ENCODE assay signal across 19 cellular contexts in the genomic region with DNA sequence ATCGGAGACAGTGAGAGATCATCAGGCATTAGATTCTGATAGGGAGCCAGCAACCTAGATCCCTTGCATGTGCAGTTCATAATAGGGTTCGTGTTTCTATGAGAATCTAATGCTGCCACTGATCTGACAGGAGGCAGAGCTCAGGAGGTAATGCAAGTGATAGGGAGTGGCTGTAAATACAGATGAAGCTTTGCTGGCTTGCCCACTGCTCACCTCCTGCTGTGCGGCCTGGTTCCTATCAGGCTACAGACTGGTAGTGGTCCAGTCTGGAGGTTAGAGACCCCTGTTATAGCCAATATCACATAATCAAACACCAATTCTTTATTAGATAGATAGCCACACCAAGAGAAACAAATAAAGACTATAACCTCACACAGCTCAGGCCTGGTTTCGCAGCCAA.
"Had no signal": no experiment of that assay in that cellular context is flagged by ENCODE, and none has a peak within 500 bp of the region (broad histone marks: within the 10 kb centered on the region; RNA-seq: fewer than 3 reads in every experiment).

No MANE protein-coding gene starts in this region.

- H3K4me3 Mint-ChIP-seq: central memory CD8-positive, alpha-beta T cell; natural killer cell treated with Interleukin-12 subunit alpha and Interleukin-12 subunit beta and Interleukin-15 and Interleukin-18, amount 100 ng/mL, for 72 hours had no signal

- DNase-seq: foreskin melanocyte; head of caudate nucleus; kidney glomerular epithelial cell; midbrain; psoas muscle; retina; spleen; stimulated activated CD4-positive, alpha-beta T cell treated with anti-CD3 and anti-CD28 coated beads, Interleukin-15, amount 100 ng/mL, for 24 hours; stimulated activated CD4-positive, alpha-beta T cell treated with anti-CD3 and anti-CD28 coated beads, Interleukin-1b, Interleukin-23, amount 100 ng/mL, for 48 hours; stimulated activated naive CD4-positive, alpha-beta T cell; stomach; substantia nigra; transverse colon had no signal

- H3K9ac ChIP-seq: parathyroid adenoma had no signal

- H3K36me3 Mint-ChIP-seq: natural killer cell treated with Interleukin-12 subunit alpha and Interleukin-12 subunit beta and Interleukin-15 and Interleukin-18, amount 100 ng/mL, for 72 hours had no signal

- H3K4me1 ChIP-seq: parathyroid adenoma, psoas muscle, spleen, stomach, transverse colon had no signal

- H3K27me3 ChIP-seq: hepatocyte, spleen, stomach, transverse colon had no signal

- H3K9me3 Mint-ChIP-seq: central memory CD8-positive, alpha-beta T cell; natural killer cell treated with Interleukin-12 subunit alpha and Interleukin-12 subunit beta and Interleukin-15 and Interleukin-18, amount 100 ng/mL, for 72 hours had no signal

- H3K9me3 ChIP-seq: psoas muscle, spleen, stomach, thoracic aorta, transverse colon had no signal

- H3K27me3 Mint-ChIP-seq: central memory CD8-positive, alpha-beta T cell; natural killer cell treated with Interleukin-12 subunit alpha and Interleukin-12 subunit beta and Interleukin-15 and Interleukin-18, amount 100 ng/mL, for 72 hours had no signal

- H3K4me3 ChIP-seq: hepatocyte, psoas muscle, spleen, stomach, thoracic aorta, transverse colon had no signal

- H3K36me3 ChIP-seq: thoracic aorta had no signal

- H3K4me1 Mint-ChIP-seq: central memory CD8-positive, alpha-beta T cell had no signal

- H3K27ac Mint-ChIP-seq: natural killer cell treated with Interleukin-12 subunit alpha and Interleukin-12 subunit beta and Interleukin-15 and Interleukin-18, amount 100 ng/mL, for 72 hours had no signal

- H3K79me2 ChIP-seq: hepatocyte, parathyroid adenoma had no signal

- H3K4me2 ChIP-seq: hepatocyte had no signal

- H3K27ac ChIP-seq: hepatocyte, parathyroid adenoma, psoas muscle, spleen, stomach, thoracic aorta, transverse colon had no signal

- H2AFZ ChIP-seq: hepatocyte, parathyroid adenoma had no signal

- ATAC-seq: natural killer cell treated with Interleukin-12 subunit alpha and Interleukin-12 subunit beta and Interleukin-15 and Interleukin-18, amount 100 ng/mL, for 72 hours; psoas muscle; sciatic nerve had no signal
